10 cellular contexts compared by ENCODE assay signal in the genomic region with DNA sequence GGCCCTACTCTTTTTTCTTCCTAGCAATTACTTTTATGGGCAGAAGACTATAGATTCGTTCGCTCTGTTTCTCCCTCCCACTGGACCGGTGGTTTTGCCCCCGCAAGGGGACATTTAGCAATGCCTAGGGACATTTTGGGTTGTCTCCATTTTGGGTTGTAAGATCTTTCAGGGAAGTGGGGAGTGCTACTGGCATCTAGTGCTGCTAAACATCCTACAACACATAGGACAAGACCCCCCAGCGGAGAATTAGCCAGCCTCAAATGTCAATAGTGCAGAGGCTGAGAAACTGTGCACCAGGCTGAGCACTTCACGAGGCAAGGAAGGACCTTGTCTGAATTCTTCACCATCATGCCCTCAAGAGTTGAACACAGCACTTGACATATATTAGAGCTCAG. TPM values are rescaled to one million over a fixed set of nuclear protein-coding genes. Genes with fewer than 3 reads are reported as not detected.
DNase-seq lines count a peak whose midpoint lies in the region; ATAC-seq, FAIRE-seq and TF ChIP-seq lines count a peak whose summit lies in the region.
"Had no signal": no experiment of that assay in that cellular context is flagged by ENCODE, and none has a peak within 500 bp of the region (broad histone marks: within the 10 kb centered on the region; RNA-seq: fewer than 3 reads in every experiment).

No MANE protein-coding gene starts in this region.

- in situ Hi-C loops in HepG2 (cut with HindIII; ENCODE audit: extremely low pct_ligation_motif_present, low pct_unique_long_range_greater_than_20kb), result no loop called here

- H3K36me3 Mint-ChIP-seq in stimulated activated naive B cell treated with anti-CD40 and anti-IgM and Interleukin-4, amounts not matched to agents 10 μg/mL and 1 μg/mL and 100 μg/mL, for 72 hours, result no peaks in the 10 kb centered on the region
- H3K36me3 Mint-ChIP-seq in activated CD4-positive, alpha-beta memory T cell treated with anti-CD3 and anti-CD28 coated beads, Interleukin-2, amount 10 ng/mL, durations not matched to agents 7 days and 5 days (ENCODE audit: low read depth), result no peaks in the 10 kb centered on the region

- TF ChIP-seq POLR2A in HepG2 (IDR thresholded peaks at IDR 0.05; ENCODE audit: insufficient read depth in 1 of 2, low read depth in 2 of 2, low read length in 2 of 2), result no peak

- H3K9me3 ChIP-seq in HEK293 (ENCODE audit: control insufficient read depth, insufficient read depth, low read depth, low read length), result no peaks in the 10 kb centered on the region
- H3K9me3 ChIP-seq in HepG2 (ENCODE audit: low read length), result no peaks in the 10 kb centered on the region

- H3K4me3 ChIP-seq in HEK293 (ENCODE audit: low read depth, low read length) (no peak overlapping the region), HepG2 (replicated peaks in 1 of 3; ENCODE audit: insufficient read depth in 1 of 3, low read depth in 2 of 3, low read length in 3 of 3) (peak overlapping the region; percentile 62 to 81 (median 69))

- H3K27ac Mint-ChIP-seq in stimulated activated naive B cell treated with anti-CD40 and anti-IgM and Interleukin-4, amounts not matched to agents 10 μg/mL and 1 μg/mL and 100 μg/mL, for 72 hours, result peak overlapping the region; percentile 34
- no peak overlapping the region for H3K27ac Mint-ChIP-seq in activated CD4-positive, alpha-beta memory T cell treated with anti-CD3 and anti-CD28 coated beads, Interleukin-2, amount 10 ng/mL, durations not matched to agents 7 days and 5 days

- peaks cover 16% of the 10 kb centered on the region for H3K79me2 ChIP-seq in HepG2 (ENCODE audit: insufficient read depth, low read length)

- WGBS in HepG2 (ENCODE audit: low lambda C conversion rate), result 66% methylated on average over 6 of the region's 6 CpGs

- DNase-seq in HepG2 (ENCODE audit: low spot score) (no peak), NCI-H748 (lab: John Stamatoyannopoulos, UW; ENCODE audit: unreplicated experiment) (no peak), anterior cingulate cortex (lab: John Stamatoyannopoulos, UW) (no peak)
- DNase-seq in stimulated activated naive B cell treated with anti-CD40 and anti-IgM and Interleukin-4, amounts not matched to agents 10 μg/mL and 1 μg/mL and 100 μg/mL, for 72 hours, result no peak
- no peak for DNase-seq in activated CD4-positive, alpha-beta memory T cell treated with anti-CD3 and anti-CD28 coated beads, Interleukin-2, amount 10 ng/mL, durations not matched to agents 7 days and 5 days
- DNase-seq: stimulated activated CD4-positive, alpha-beta T cell treated with anti-CD3 and anti-CD28 coated beads, Interleukin-1b, Interleukin-23, amount 100 ng/mL, for 48 hours had no signal

- H3K4me1 ChIP-seq in HEK293 (ENCODE audit: control insufficient read depth, insufficient read depth, low read length) (peaks cover 34% of the 10 kb centered on the region), HepG2 (ENCODE audit: insufficient read depth, low read length) (peaks cover 58% of the 10 kb centered on the region)

- no peaks in the 10 kb centered on the region for H3K27me3 Mint-ChIP-seq in stimulated activated naive B cell treated with anti-CD40 and anti-IgM and Interleukin-4, amounts not matched to agents 10 μg/mL and 1 μg/mL and 100 μg/mL, for 72 hours
- peaks cover 3% of the 10 kb centered on the region for H3K27me3 Mint-ChIP-seq in activated CD4-positive, alpha-beta memory T cell treated with anti-CD3 and anti-CD28 coated beads, Interleukin-2, amount 10 ng/mL, durations not matched to agents 7 days and 5 days

- H2AFZ ChIP-seq in HepG2 (ENCODE audit: low read length), result no peak overlapping the region

- H3K36me3 ChIP-seq in HEK293 (ENCODE audit: control insufficient read depth in 2 of 2, insufficient read depth in 1 of 2, low read length in 2 of 2) (no peaks in the 10 kb centered on the region), HepG2 (replicated peaks in 1 of 2; ENCODE audit: control insufficient read depth in 1 of 2, insufficient read depth in 2 of 2, low read length in 2 of 2) (no peaks in the 10 kb centered on the region)

- TF ChIP-seq EP300 in HepG2 (IDR thresholded peaks at IDR 0.05; ENCODE audit: low read depth in 2 of 2, low read length in 2 of 2) (no peak), HepG2 (CRISPR knock-in tag; IDR thresholded peaks at IDR 0.05; ENCODE audit: borderline replicate concordance) (no peak)

- FAIRE-seq in HepG2 (lab: Jason Lieb, UNC), result no peak
- FAIRE-seq: frontal cortex had no signal

- TF ChIP-seq CTCF in HEK293 (tag by site-specific recombination; IDR thresholded peaks at IDR 0.05) (no peak), HepG2 (CRISPR knock-in tag; IDR thresholded peaks at IDR 0.05) (no peak)

- POLR2A ChIA-PET in HEK293 (lab: Yijun Ruan, JAX) (interaction anchor here (0.5 to 1.2 kb wide), 4 partner anchors 10 to 140 kb away, joined by 3 to 5 read pairs (median 3); partner anchors contain the start of gene NCOA3), HepG2 (lab: Yijun Ruan, JAX) (interaction anchor here (0.5 to 13.6 kb wide), 16 partner anchors 9 to 729 kb away, joined by 3 to 624 read pairs (median 16); partner anchors contain the start of gene NCOA3)
- POLR2A ChIA-PET in activated CD4-positive, alpha-beta memory T cell treated with anti-CD3 and anti-CD28 coated beads, Interleukin-2, amount 10 ng/mL, durations not matched to agents 7 days and 5 days (lab: Charles Lee), result interaction anchor here (1.1 kb wide), 1 partner anchor 32 kb away, joined by 3 read pairs; no protein-coding TSS in a partner anchor

- BruUV-seq in HepG2 (replicated peaks; lab: Mats Ljungman, UMichigan), result no TSS peak

- H3K4me2 ChIP-seq in HepG2 (ENCODE audit: low read depth, low read length), result peak overlapping the region; percentile 91

- H4K20me1 ChIP-seq in HepG2 (ENCODE audit: insufficient read depth, low read length), result no peaks in the 10 kb centered on the region

- peak overlapping the region; percentile 97 for H3K27ac ChIP-seq in HEK293 (ENCODE audit: extremely low read depth, low read depth, low read length)
- H3K27ac ChIP-seq in angular gyrus (ENCODE audit: low read depth, low read length), result peak overlapping the region; percentile 100
- peak overlapping the region; percentile 99 for H3K27ac ChIP-seq in HepG2 (ENCODE audit: extremely low read length, insufficient read depth, low read length)

- intact Hi-C loops in HepG2 (cut with micrococcal nuclease; ENCODE audit: unreplicated experiment), result loop anchor here (2.0 kb wide), 1 partner anchor 16 kb away; no protein-coding TSS in a partner anchor

- H3K27me3 ChIP-seq in HepG2 (ENCODE audit: control insufficient read depth in 1 of 2, insufficient read depth in 2 of 2, low read length in 2 of 2), result no peaks in the 10 kb centered on the region; a peak in 1 of 5 replicates

- no peak for TF ChIP-seq RAD21 in HepG2 (CRISPR knock-in tag; IDR thresholded peaks at IDR 0.05)

- peak overlapping the region; percentile 99 for H3K9ac ChIP-seq in HepG2 (ENCODE audit: insufficient read depth, low read depth, low read length)

- ATAC-seq in HepG2, result no peak
- no peak for ATAC-seq in stimulated activated naive B cell treated with anti-CD40 and anti-IgM and Interleukin-4, amounts not matched to agents 10 μg/mL and 1 μg/mL and 100 μg/mL, for 72 hours (replicated peaks)
- no peak for ATAC-seq in GM18498 (IDR thresholded peaks at IDR 0.05; ENCODE audit: unreplicated experiment)

- peak overlapping the region; percentile 34 to 85 for H3K4me3 Mint-ChIP-seq in stimulated activated naive B cell treated with anti-CD40 and anti-IgM and Interleukin-4, amounts not matched to agents 10 μg/mL and 1 μg/mL and 100 μg/mL, for 72 hours
- no peak overlapping the region for H3K4me3 Mint-ChIP-seq in activated CD4-positive, alpha-beta memory T cell treated with anti-CD3 and anti-CD28 coated beads, Interleukin-2, amount 10 ng/mL, durations not matched to agents 7 days and 5 days

- H3K9me3 Mint-ChIP-seq in stimulated activated naive B cell treated with anti-CD40 and anti-IgM and Interleukin-4, amounts not matched to agents 10 μg/mL and 1 μg/mL and 100 μg/mL, for 72 hours, result no peaks in the 10 kb centered on the region
- no peaks in the 10 kb centered on the region for H3K9me3 Mint-ChIP-seq in activated CD4-positive, alpha-beta memory T cell treated with anti-CD3 and anti-CD28 coated beads, Interleukin-2, amount 10 ng/mL, durations not matched to agents 7 days and 5 days

- CTCF ChIA-PET in HEK293 (lab: Yijun Ruan, JAX), result interaction anchor here (2.2 to 4.3 kb wide), 2 partner anchors 22 to 88 kb away, joined by 9 to 24 read pairs; no protein-coding TSS in a partner anchor
- CTCF ChIA-PET in HepG2 (lab: Yijun Ruan, JAX; ENCODE audit: low intra/inter-chr PET ratio, low total read pairs), result interaction anchor here (2.9 kb wide), 1 partner anchor 23 kb away, joined by 12 read pairs; no protein-coding TSS in a partner anchor
- CTCF ChIA-PET in activated CD4-positive, alpha-beta memory T cell treated with anti-CD3 and anti-CD28 coated beads, Interleukin-2, amount 10 ng/mL, durations not matched to agents 7 days and 5 days (lab: Charles Lee), result interaction anchor here (2.4 kb wide), 1 partner anchor 23 kb away, joined by 5 read pairs; no protein-coding TSS in a partner anchor

- peaks cover 15 to 45% of the 10 kb centered on the region in 2 donors for H3K4me1 Mint-ChIP-seq in stimulated activated naive B cell treated with anti-CD40 and anti-IgM and Interleukin-4, amounts not matched to agents 10 μg/mL and 1 μg/mL and 100 μg/mL, for 72 hours
- H3K4me1 Mint-ChIP-seq in activated CD4-positive, alpha-beta memory T cell treated with anti-CD3 and anti-CD28 coated beads, Interleukin-2, amount 10 ng/mL, durations not matched to agents 7 days and 5 days, result peaks cover 34% of the 10 kb centered on the region

RNA-seq across cellular contexts. Expression of gene ZMYND8, which starts 4.8 kb away (rescaled TPM):
- 53.9 and 71.9 TPM in 2 replicates for total RNA-seq in HepG2 (2016; rRNA removed; fragmentation: Illumina TruSeq; extraction: Trizol)
- 45.3 and 50.7 TPM in 2 replicates for total RNA-seq in HepG2 (2016; cell fraction: cytosol; rRNA removed; fragmentation: Illumina TruSeq; extraction: Trizol; ENCODE audit: low read depth)
- total RNA-seq in HepG2 (2016; cell fraction: insoluble cytoplasmic fraction; rRNA removed; fragmentation: Illumina TruSeq; extraction: Trizol), result 54.7 and 64.5 TPM in 2 replicates
- 30.6 and 34.0 TPM in 2 replicates for total RNA-seq in HepG2 (2016; cell fraction: membrane; rRNA removed; fragmentation: Illumina TruSeq; extraction: Trizol)
- total RNA-seq in HepG2 (2016; cell fraction: nucleus; rRNA removed; fragmentation: Illumina TruSeq; extraction: Trizol), result 90.9 and 106 TPM in 2 replicates
- 81.4 and 84.7 TPM in 2 replicates for polyA plus RNA-seq in HepG2 (2011; rRNA removed)
- 41.2 and 45.2 TPM in 2 replicates for polyA plus RNA-seq in HepG2 (2011; cell fraction: cytosol; rRNA removed)
- 139 and 149 TPM in 2 replicates for polyA plus RNA-seq in HepG2 (2011; cell fraction: nucleus; rRNA removed)
- 50.4 and 60.2 TPM in 2 replicates for polyA plus RNA-seq in HepG2 (2012)
- polyA plus RNA-seq in HepG2 (2016; cell fraction: cytosol; fragmentation: Illumina TruSeq; extraction: Trizol; ENCODE audit: low read depth), result 1.9 and 2.5 TPM in 2 replicates
- 42.7 and 55.7 TPM in 2 replicates for polyA plus RNA-seq in HepG2 (2016; cell fraction: insoluble cytoplasmic fraction; fragmentation: Illumina TruSeq; extraction: Trizol; ENCODE audit: low read depth)
- 7.9 and 9.1 TPM in 2 replicates for polyA plus RNA-seq in HepG2 (2016; cell fraction: membrane; fragmentation: Illumina TruSeq; extraction: Trizol; ENCODE audit: low read depth)
- 103 and 106 TPM in 2 replicates for polyA plus RNA-seq in HepG2 (2016; cell fraction: nucleus; fragmentation: Illumina TruSeq; extraction: Trizol; ENCODE audit: insufficient read depth, low read depth)
- 14.1 and 79.4 TPM in 2 replicates for polyA minus RNA-seq in HepG2 (2011; rRNA and poly(A)+ RNA removed; ENCODE audit: low replicate concordance)
- 66.7 and 69.5 TPM in 2 replicates for polyA minus RNA-seq in HepG2 (2011; cell fraction: cytosol; rRNA and poly(A)+ RNA removed)
- 190 and 220 TPM in 2 replicates for polyA minus RNA-seq in HepG2 (2011; cell fraction: nucleus; rRNA and poly(A)+ RNA removed)
- total RNA-seq in activated CD4-positive, alpha-beta memory T cell treated with anti-CD3 and anti-CD28 coated beads, Interleukin-2, amount 10 ng/mL, durations not matched to agents 7 days and 5 days, result 10 to 100 TPM; 37.8 to 44.2 TPM

Comparison
In these comparisons a context has a peak if more than half of its experiments do, and no peak if none do; other contexts are left out.
1. Of the 63 proteins assayed by ChIP-seq in both HepG2 and HEK293: peak only in HepG2: RBAK and ZNF747; only in HEK293: PRDM10 and YY1; in both: none; in neither: 59.